ENCODE assay signal across 1 cellular context in the genomic region with DNA sequence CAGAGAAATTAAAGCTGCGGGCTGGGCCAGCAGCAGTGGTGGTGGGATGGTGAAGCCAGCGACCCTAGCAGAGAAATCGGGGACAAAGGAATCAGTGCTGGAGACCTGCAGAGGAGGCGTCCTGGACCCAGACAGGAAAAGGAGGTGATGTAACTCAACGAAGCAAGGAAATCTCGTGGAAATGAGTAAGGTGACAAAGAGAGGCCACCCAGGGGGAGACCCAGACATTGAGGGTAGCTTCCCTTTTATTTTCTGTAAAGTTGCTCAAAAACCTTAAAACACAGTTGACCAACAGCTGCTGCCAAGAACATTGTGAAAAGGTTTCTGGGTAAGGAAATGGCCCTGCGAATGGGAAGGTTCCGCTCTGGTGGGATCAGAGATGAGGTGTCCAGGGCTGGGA.
TF ChIP-seq lines count a peak whose summit lies in the region.

No MANE protein-coding gene starts in this region.

TF ChIP-seq in endothelial cell of umbilical vein, 7 proteins besides CTCF, POLR2A, EP300 and RAD21:
- TF ChIP-seq FOS (IDR thresholded peaks at IDR 0.05; ENCODE audit: borderline replicate concordance, insufficient read depth, low read length): no peak
- peak; percentile 16 for TF ChIP-seq JUN (IDR thresholded peaks at IDR 0.05; ENCODE audit: borderline replicate concordance, insufficient read depth, insufficient read length, low read depth)
